ENCODE assay signal across 11 cellular contexts in the genomic region with DNA sequence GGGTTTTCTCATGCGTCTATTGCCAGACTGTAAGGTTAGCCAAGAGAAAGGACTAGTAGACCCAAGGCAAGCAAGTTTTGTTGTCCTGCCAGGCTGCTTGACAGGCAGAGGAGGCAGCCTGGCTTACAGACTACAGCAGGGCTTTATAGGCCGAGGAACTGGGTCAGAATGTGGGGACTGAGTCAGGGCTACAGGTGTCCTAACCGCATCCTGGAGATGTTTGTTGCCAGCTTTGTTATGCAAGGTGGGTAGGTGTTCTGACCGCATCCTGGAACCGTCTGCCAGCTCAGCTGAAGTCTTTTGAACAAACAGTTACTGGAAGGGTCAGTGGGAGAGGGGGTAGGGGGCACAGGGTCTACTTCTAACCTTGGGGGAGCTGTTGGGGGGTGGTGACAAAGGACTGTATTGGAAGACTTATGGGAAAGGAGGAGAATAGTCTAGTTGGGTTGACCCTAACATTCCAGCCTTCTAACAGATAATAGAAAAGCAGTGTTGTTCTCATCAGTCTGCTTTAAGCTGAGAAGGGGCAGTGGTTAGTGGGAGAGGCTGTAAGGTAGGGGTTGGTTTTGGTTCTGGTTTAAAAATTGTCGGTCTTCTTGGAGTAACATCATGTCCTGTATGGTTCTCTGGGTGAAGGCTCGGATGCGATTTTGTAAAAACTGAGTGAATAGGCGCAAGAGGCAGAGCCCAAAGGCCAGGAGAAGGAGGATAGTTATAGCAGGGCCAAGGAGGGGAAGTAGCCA.
A peak's percentile ranks its signal among the peaks of the same experiment; 100 is the strongest.
DNase-seq lines count a peak whose midpoint lies in the region; ATAC-seq, FAIRE-seq and TF ChIP-seq lines count a peak whose summit lies in the region.
"Had no signal": no experiment of that assay in that cellular context is flagged by ENCODE, and none has a peak within 500 bp of the region (broad histone marks: within the 10 kb centered on the region; RNA-seq: fewer than 3 reads in every experiment).

No MANE protein-coding gene starts in this region.

- H3K36me3 Mint-ChIP-seq in astrocyte (ENCODE audit: low read depth, unreplicated experiment) (no peaks in the 10 kb centered on the region), natural killer cell (no peaks in the 10 kb centered on the region)

- H3K27me3 ChIP-seq in MM.1S (replicated peaks; ENCODE audit: insufficient read depth, low read length): no peaks in the 10 kb centered on the region
- no peaks in the 10 kb centered on the region for H3K27me3 ChIP-seq in astrocyte (ENCODE audit: insufficient read depth, low read length)
- H3K27me3 ChIP-seq: neutrophil had no signal

- intact Hi-C loops in natural killer cell (cut with micrococcal nuclease): no loop called here

- FAIRE-seq in astrocyte (lab: Jason Lieb, UNC): no peak

- H3K27ac Mint-ChIP-seq in astrocyte (ENCODE audit: unreplicated experiment) (no peak overlapping the region), natural killer cell (peak overlapping the region; percentile 60 to 77)

- H3K4me1 ChIP-seq in MM.1S (ENCODE audit: low read length) (no peaks in the 10 kb centered on the region), astrocyte (ENCODE audit: insufficient read depth, low read length) (no peaks in the 10 kb centered on the region)

- H3K27ac ChIP-seq in MM.1S (ENCODE audit: low read length) (peak overlapping the region; percentile 29; the same call in 1 of the 2 replicates), astrocyte (ENCODE audit: low read depth, low read length) (no peak overlapping the region)
- H3K27ac ChIP-seq: neutrophil had no signal

- H3K9me2 ChIP-seq in MM.1S (replicated peaks; ENCODE audit: insufficient read depth, low read length): no peaks in the 10 kb centered on the region

- no peak overlapping the region for H3K9ac ChIP-seq in MM.1S (ENCODE audit: low read length)
- no peak overlapping the region for H3K9ac ChIP-seq in astrocyte (ENCODE audit: low read length)

- ATAC-seq in natural killer cell (peak; percentile 71 to 80 (median 72)), GM21737 (IDR thresholded peaks at IDR 0.05; ENCODE audit: unreplicated experiment) (no peak)

- H3K4me2 ChIP-seq in MM.1S (ENCODE audit: low read depth, low read length) (no peak overlapping the region), astrocyte (ENCODE audit: low read length) (no peak overlapping the region)

- no peaks in the 10 kb centered on the region for H3K36me3 ChIP-seq in MM.1S (replicated peaks; ENCODE audit: insufficient read depth, low read length)
- no peaks in the 10 kb centered on the region for H3K36me3 ChIP-seq in astrocyte (ENCODE audit: insufficient read depth, low read length)
- H3K36me3 ChIP-seq: neutrophil had no signal

- H3K9me3 Mint-ChIP-seq in astrocyte (ENCODE audit: unreplicated experiment) (peaks cover 10% of the 10 kb centered on the region), natural killer cell (peaks cover 32 to 36% of the 10 kb centered on the region in 2 donors)

- no peak overlapping the region for H3K4me3 ChIP-seq in MM.1S (ENCODE audit: low read length)
- no peak overlapping the region for H3K4me3 ChIP-seq in astrocyte (ENCODE audit: insufficient read depth, low read depth, low read length)

- peak; percentile 0 for DNase-seq in activated T-cell treated with anti-CD3 and anti-CD28 coated beads for 48 hours (ENCODE audit: low read depth)
- DNase-seq in activated T-cell treated with anti-CD3 and anti-CD28 coated beads, Interleukin-2, amount 50 U/mL, for 1 hour: no peak
- DNase-seq in MM.1S: peak; percentile 47
- peak; percentile 13 for DNase-seq in astrocyte (ENCODE audit: low read depth)
- DNase-seq in natural killer cell: no peak
- DNase-seq in HuH-7 (ENCODE audit: low spot score): no peak
- no peak for DNase-seq in NCI-H524 (lab: John Stamatoyannopoulos, UW)
- DNase-seq: OCI-M1, trophoblast cell had no signal

- no peaks in the 10 kb centered on the region for H4K20me1 ChIP-seq in MM.1S (ENCODE audit: insufficient read depth, low read length)
- H4K20me1 ChIP-seq in astrocyte (ENCODE audit: insufficient read depth, low read length): no peaks in the 10 kb centered on the region

- H3K27me3 Mint-ChIP-seq in astrocyte (ENCODE audit: low read depth, unreplicated experiment) (no peaks in the 10 kb centered on the region), natural killer cell (ENCODE audit: low read depth in 2 of 2) (no peaks in the 10 kb centered on the region)

- no peak overlapping the region for H3K4me3 Mint-ChIP-seq in astrocyte (ENCODE audit: unreplicated experiment)
- H3K4me3 Mint-ChIP-seq in natural killer cell: peak overlapping the region; percentile 43

- no peaks in the 10 kb centered on the region for H3K4me1 Mint-ChIP-seq in astrocyte (ENCODE audit: low read depth, unreplicated experiment)
- H3K4me1 Mint-ChIP-seq in natural killer cell: no peaks in the 10 kb centered on the region

- H3F3A ChIP-seq in MM.1S (ENCODE audit: insufficient read depth, low read length): no peaks in the 10 kb centered on the region

- no peak for TF ChIP-seq CTCF in MM.1S (IDR thresholded peaks at IDR 0.05; ENCODE audit: low read length)
- TF ChIP-seq CTCF in astrocyte (IDR thresholded peaks at IDR 0.05; ENCODE audit: insufficient read depth, low read depth, low read length): no peak
- no peak for TF ChIP-seq CTCF in natural killer cell (IDR thresholded peaks at IDR 0.05)

- H3K79me2 ChIP-seq in MM.1S (ENCODE audit: low read length) (no peaks in the 10 kb centered on the region), astrocyte (ENCODE audit: insufficient read depth, low read length) (no peaks in the 10 kb centered on the region)

- no peaks in the 10 kb centered on the region for H3K9me3 ChIP-seq in MM.1S (replicated peaks; ENCODE audit: insufficient read depth, low read length)
- no peaks in the 10 kb centered on the region for H3K9me3 ChIP-seq in astrocyte (ENCODE audit: insufficient read depth, low read depth, low read length)

- H2AFZ ChIP-seq in MM.1S (ENCODE audit: low read length): no peak overlapping the region
- H2AFZ ChIP-seq in astrocyte (ENCODE audit: low read depth, low read length): no peak overlapping the region

Comparison
In these comparisons a context has a peak if more than half of its experiments do, and no peak if none do; other contexts are left out.
1. DNase-seq: peak in activated T-cell treated with anti-CD3 and anti-CD28 coated beads for 48 hours (single experiment), MM.1S (single experiment) and astrocyte (single experiment); none in activated T-cell treated with anti-CD3 and anti-CD28 coated beads, Interleukin-2, amount 50 U/mL, for 1 hour (single experiment), natural killer cell (single experiment), HuH-7 (single experiment) and NCI-H524 (0 of 2).